26 cellular contexts compared by ENCODE assay signal in genomic region chr2:153811516-153811915, GRCh38.
"Had no signal": no experiment of that assay in that cellular context is flagged by ENCODE, and none has a peak within 500 bp of the region (broad histone marks: within the 10 kb centered on the region; RNA-seq: fewer than 3 reads in every experiment).

No MANE protein-coding gene starts in this region.

- FAIRE-seq: astrocyte, kidney had no signal

- DNase-seq: activated CD8-positive, alpha-beta memory T cell treated with anti-CD3 and anti-CD28 coated beads for 24 hours; activated CD8-positive, alpha-beta memory T cell treated with anti-CD3 and anti-CD28 coated beads, Interleukin-2, amount 50 U/mL, for 4 hours; activated naive CD4-positive, alpha-beta T cell; activated T-cell treated with anti-CD3 and anti-CD28 coated beads, Interleukin-2, amount 50 U/mL, for 24 hours; adrenal gland; endodermal cell; esophagus squamous epithelium; heart right ventricle; kidney; ovary; right lobe of liver; stimulated activated CD4-positive, alpha-beta T cell treated with anti-CD3 and anti-CD28 coated beads, Interleukin-2, amount 100 ng/mL, for 24 hours; stimulated activated naive CD8-positive, alpha-beta T cell treated with anti-CD3 and anti-CD28 coated beads, Interleukin-15, amount 100 ng/mL, for 72 hours; T-helper 9 cell; testis; trophoblast cell; uterus had no signal

- H3K27me3 ChIP-seq: adrenal gland, esophagus squamous epithelium, heart right ventricle, neutrophil, ovary, right lobe of liver, testis, uterus had no signal

- H3K36me3 ChIP-seq: adrenal gland, esophagus squamous epithelium, heart right ventricle, neutrophil, ovary, right lobe of liver, uterus had no signal

- H3K4me3 ChIP-seq: adrenal gland, coronary artery, esophagus squamous epithelium, heart right ventricle, lung, ovary, right lobe of liver, skin epidermis, testis, uterus had no signal

- H3K4me1 ChIP-seq: adrenal gland, esophagus squamous epithelium, heart right ventricle, right lobe of liver, testis, uterus had no signal

- H3K27ac ChIP-seq: adrenal gland, coronary artery, esophagus squamous epithelium, heart right ventricle, neutrophil, ovary, right lobe of liver, skin epidermis, testis, uterus had no signal

- ATAC-seq: activated T-helper 17 cell treated with anti-CD3 and anti-CD28 coated beads, Interleukin-2, amount 50 U/mL, for 72 hours; heart right ventricle; left lobe of liver; natural killer cell treated with Interleukin-12 subunit alpha and Interleukin-12 subunit beta and Interleukin-15 and Interleukin-18, amount 100 ng/mL, for 72 hours; right lobe of liver; stimulated activated effector memory CD8-positive, alpha-beta T cell treated with anti-CD3 and anti-CD28 coated beads, Interleukin-12 subunit alpha, Interleukin-12 subunit beta, amount 100 ng/mL, for 72 hours; stimulated activated naive CD8-positive, alpha-beta T cell treated with anti-CD3 and anti-CD28 coated beads, Interleukin-15, amount 100 ng/mL, for 72 hours had no signal

- H3K9me3 ChIP-seq: adrenal gland, esophagus squamous epithelium, heart right ventricle, neutrophil, ovary, right lobe of liver, testis, uterus had no signal
